Comparison of ENCODE assay signal across 3 cellular contexts in genomic region chr14:67311868-67312267, GRCh38.
A peak's percentile ranks its signal among the peaks of the same experiment; 100 is the strongest.
TF ChIP-seq lines count a peak whose summit lies in the region.

No MANE protein-coding gene starts in this region.

TF ChIP-seq in HCT116, 20 proteins besides CTCF, POLR2A, EP300 and RAD21:
- no peak for TF ChIP-seq EZH2 (IDR thresholded peaks at IDR 0.05)
- TF ChIP-seq ATF3 (IDR thresholded peaks at IDR 0.05): no peak
- TF ChIP-seq TCF7L2 (IDR thresholded peaks at IDR 0.05; ENCODE audit: borderline replicate concordance, extremely low read depth, insufficient read depth, insufficient read length): no peak
- no peak for TF ChIP-seq SP1 (IDR thresholded peaks at IDR 0.05; ENCODE audit: low read depth)
- TF ChIP-seq ZBTB33 (IDR thresholded peaks at IDR 0.05; ENCODE audit: extremely low read depth, insufficient replicate concordance, low read length): no peak
- TF ChIP-seq SRF (IDR thresholded peaks at IDR 0.05; ENCODE audit: low read depth): no peak
- no peak for TF ChIP-seq CEBPB (IDR thresholded peaks at IDR 0.05; ENCODE audit: low read depth)
- TF ChIP-seq MAX (IDR thresholded peaks at IDR 0.05): no peak
- no peak for TF ChIP-seq EZH2phosphoT487 (IDR thresholded peaks at IDR 0.05; ENCODE audit: borderline replicate concordance)
- no peak for TF ChIP-seq REST (IDR thresholded peaks at IDR 0.05; ENCODE audit: low read depth)

TF ChIP-seq in H1, 55 proteins besides CTCF, POLR2A, EP300 and RAD21:
- TF ChIP-seq JUND (IDR thresholded peaks at IDR 0.05; ENCODE audit: low read length) (no peak), ZNF274 (IDR thresholded peaks at IDR 0.05; ENCODE audit: borderline replicate concordance, extremely low read depth, low read length) (no peak), MAX (IDR thresholded peaks at IDR 0.05) (no peak), CEBPB (IDR thresholded peaks at IDR 0.05; ENCODE audit: low read depth, low read length) (no peak), PHF8 (conservative IDR thresholded peaks at IDR 0.05; ENCODE audit: low read depth, low read length) (no peak), SAP30 (IDR thresholded peaks at IDR 0.05; ENCODE audit: insufficient read depth, insufficient replicate concordance, low read length) (no peak), CREB1 (IDR thresholded peaks at IDR 0.05) (no peak), KDM1A (IDR thresholded peaks at IDR 0.05; ENCODE audit: borderline replicate concordance, low read length) (no peak), RXRA (IDR thresholded peaks at IDR 0.05; ENCODE audit: insufficient read depth, low read depth, low read length) (no peak), TBP (IDR thresholded peaks at IDR 0.05; ENCODE audit: low read depth, low read length) (no peak), SP1 (IDR thresholded peaks at IDR 0.05; ENCODE audit: low read depth, low read length) (no peak), CTBP2 (IDR thresholded peaks at IDR 0.05; ENCODE audit: borderline replicate concordance, insufficient read depth, insufficient read length, low read length) (no peak), EZH2 (IDR thresholded peaks at IDR 0.05; ENCODE audit: low read depth, low read length, severe bottlenecking) (no peak), HDAC6 (IDR thresholded peaks at IDR 0.05; ENCODE audit: low read depth, low read length) (no peak), USF2 (IDR thresholded peaks at IDR 0.05; ENCODE audit: low read length) (no peak), BCL11A (IDR thresholded peaks at IDR 0.05; ENCODE audit: low read depth in 2 of 2, low read length in 2 of 2) (no peak), SIX5 (IDR thresholded peaks at IDR 0.05; ENCODE audit: low read depth, low read length) (no peak)

TF ChIP-seq in HepG2, 621 proteins besides CTCF, POLR2A, EP300 and RAD21:
- TF ChIP-seq JUNB (CRISPR knock-in tag; IDR thresholded peaks at IDR 0.05; ENCODE audit: borderline replicate concordance) (peak; percentile 79), TP53 (CRISPR knock-in tag; conservative IDR thresholded peaks at IDR 0.05) (no peak), FOXP4 (CRISPR knock-in tag; IDR thresholded peaks at IDR 0.05) (peak; percentile 33; the same call in 1 of the 2 replicates), NFE2L2 (IDR thresholded peaks at IDR 0.05; ENCODE audit: low read length) (peak; percentile 71; the same call in 1 of the 2 replicates), SAP130 (CRISPR knock-in tag; IDR thresholded peaks at IDR 0.05; ENCODE audit: low read depth) (0 out of 2 replicates have a peak, but pooled peaks have one; percentile 17), FOXA3 (CRISPR knock-in tag; IDR thresholded peaks at IDR 0.05) (0 out of 2 replicates have a peak, but pooled peaks have one; percentile 19), ZEB1 (IDR thresholded peaks at IDR 0.05; ENCODE audit: insufficient replicate concordance, low read depth) (peak; percentile 88), FOSL1 (CRISPR knock-in tag; IDR thresholded peaks at IDR 0.05; ENCODE audit: borderline replicate concordance) (peak; percentile 73; the same call in 1 of the 2 replicates), ARID5B (CRISPR knock-in tag; IDR thresholded peaks at IDR 0.05) (peak; percentile 35; the same call in 1 of the 2 replicates), NFIC (IDR thresholded peaks at IDR 0.05; ENCODE audit: low read length) (0 out of 2 replicates have a peak, but pooled peaks have one; percentile 40), SOX13 (IDR thresholded peaks at IDR 0.05) (no peak; the same call in 1 of the 2 replicates), SOX13 (CRISPR knock-in tag; conservative IDR thresholded peaks at IDR 0.05 in 1 of 2, IDR thresholded peaks at IDR 0.05 in 1 of 2) (peak in 1 of 2 experiments; percentile 48; a peak in 1 of 4 replicates), MED8 (CRISPR knock-in tag; IDR thresholded peaks at IDR 0.05; ENCODE audit: insufficient replicate concordance) (no peak), FOSL2 (CRISPR knock-in tag; IDR thresholded peaks at IDR 0.05) (peak; percentile 84), CREM (IDR thresholded peaks at IDR 0.05) (peak; percentile 34; the same call in 1 of the 2 replicates), CREM (CRISPR knock-in tag; IDR thresholded peaks at IDR 0.05) (no peak), CEBPB (IDR thresholded peaks at IDR 0.05; ENCODE audit: borderline replicate concordance, low read depth, low read length) (0 out of 2 replicates have a peak, but pooled peaks have one; percentile 2), FOXA1 (IDR thresholded peaks at IDR 0.05) (no peak), FOXA1 (CRISPR knock-in tag; IDR thresholded peaks at IDR 0.05) (peak; percentile 47; the same call in 1 of the 2 replicates), ZNF776 (CRISPR knock-in tag; IDR thresholded peaks at IDR 0.05) (no peak), CREB1 (IDR thresholded peaks at IDR 0.05) (no peak), CREB1 (CRISPR knock-in tag; IDR thresholded peaks at IDR 0.05) (0 out of 2 replicates have a peak, but pooled peaks have one; percentile 5), THRA (CRISPR knock-in tag; IDR thresholded peaks at IDR 0.05; ENCODE audit: borderline replicate concordance) (peak; percentile 49; the same call in 1 of the 2 replicates), MAFF (IDR thresholded peaks at IDR 0.05; ENCODE audit: low read depth, low read length) (peak; percentile 27; the same call in 1 of the 2 replicates), TEAD3 (CRISPR knock-in tag; optimal IDR thresholded peaks at IDR 0.05; ENCODE audit: borderline replicate concordance) (peak; percentile 24), RFX1 (IDR thresholded peaks at IDR 0.05) (no peak), TCF7 (IDR thresholded peaks at IDR 0.05; ENCODE audit: low read depth) (0 out of 2 replicates have a peak, but pooled peaks have one; percentile 26), HDAC6 (IDR thresholded peaks at IDR 0.05; ENCODE audit: low read depth, low read length) (no peak), MAFK (conservative IDR thresholded peaks at IDR 0.05 in 1 of 2, IDR thresholded peaks at IDR 0.05 in 1 of 2; ENCODE audit: low read length in 2 of 2) (0 out of 4 replicates have a peak, but pooled peaks of 1 of the 2 experiments have one; percentile 28), JUND (CRISPR knock-in tag; IDR thresholded peaks at IDR 0.05) (peak; percentile 64; the same call in 1 of the 2 replicates), SOX6 (IDR thresholded peaks at IDR 0.05) (no peak), SOX6 (CRISPR knock-in tag; IDR thresholded peaks at IDR 0.05) (0 out of 2 replicates have a peak, but pooled peaks have one; percentile 30), GATA4 (IDR thresholded peaks at IDR 0.05; ENCODE audit: borderline replicate concordance, low read depth) (peak; percentile 46; the same call in 1 of the 2 replicates), FOXP1 (IDR thresholded peaks at IDR 0.05) (no peak), FOXP1 (CRISPR knock-in tag; IDR thresholded peaks at IDR 0.05) (peak; percentile 36; the same call in 1 of the 2 replicates), ATF3 (CRISPR knock-in tag; IDR thresholded peaks at IDR 0.05) (peak; percentile 61), ZNF350 (CRISPR knock-in tag; IDR thresholded peaks at IDR 0.05; ENCODE audit: borderline replicate concordance, low read depth) (no peak), ZNF749 (CRISPR knock-in tag; IDR thresholded peaks at IDR 0.05; ENCODE audit: borderline replicate concordance) (no peak)
